17 cellular contexts compared by ENCODE assay signal in the genomic region with DNA sequence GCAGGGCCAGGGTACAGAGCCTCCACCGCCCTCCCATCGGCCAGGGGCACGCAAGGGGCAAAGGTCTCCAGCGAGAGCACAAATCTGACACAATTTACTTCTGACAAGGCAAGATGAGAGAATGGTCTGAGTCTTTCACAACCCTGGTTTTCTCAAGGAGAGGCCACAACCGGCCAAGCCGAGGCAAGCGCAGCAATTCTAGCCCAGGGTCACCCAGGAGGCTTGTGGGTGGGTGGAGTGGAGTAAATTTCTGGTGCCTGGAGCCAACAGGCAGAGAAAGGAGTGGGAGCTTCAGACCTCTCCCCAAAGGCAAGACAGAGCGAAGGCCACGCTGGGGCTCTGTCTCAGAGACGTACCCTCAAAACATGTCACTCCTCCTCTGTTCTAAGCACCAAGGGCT. TPM values are rescaled to one million over a fixed set of nuclear protein-coding genes. Genes with fewer than 3 reads are reported as not detected.
A peak's percentile ranks its signal among the peaks of the same experiment; 100 is the strongest.
DNase-seq lines count a peak whose midpoint lies in the region; ATAC-seq and TF ChIP-seq lines count a peak whose summit lies in the region.
"Had no signal": no experiment of that assay in that cellular context is flagged by ENCODE, and none has a peak within 500 bp of the region (broad histone marks: within the 10 kb centered on the region; RNA-seq: fewer than 3 reads in every experiment).

No MANE protein-coding gene starts in this region.

- WGBS in prostate gland: 63% methylated on average over 10 of the region's 10 CpGs
- 88% methylated on average over 6 to 10 of the region's 10 CpGs for WGBS in upper lobe of left lung, 2 donors

- DNase-seq in T-cell (no peak), prostate gland (ENCODE audit: low spot score) (no peak), upper lobe of left lung (no peak), middle frontal gyrus (ENCODE audit: extremely low spot score, low spot score) (no peak), T-helper 2 cell (no peak), DMS153 treated with DMSO at 0.1 percent for 48 hours (lab: John Stamatoyannopoulos, UW; ENCODE audit: unreplicated experiment) (no peak)
- no peak for DNase-seq in effector memory CD8-positive, alpha-beta T cell
- DNase-seq: NCI-H1092; stimulated activated CD4-positive, alpha-beta T cell treated with anti-CD3 and anti-CD28 coated beads, Interleukin-4, amount 100 ng/mL, for 4 hours; T-helper 9 cell had no signal

- H3K4me1 Mint-ChIP-seq in T-cell: peaks cover 35 to 54% (median 37%) of the 10 kb centered on the region in 3 donors
- peaks cover 33 to 35% of the 10 kb centered on the region in 2 donors for H3K4me1 Mint-ChIP-seq in effector memory CD8-positive, alpha-beta T cell (ENCODE audit: low read depth in 2 of 2)

- TF ChIP-seq POLR2A in prostate gland (IDR thresholded peaks at IDR 0.05) (no peak), upper lobe of left lung (IDR thresholded peaks at IDR 0.05) (no peak)

- H3K4me1 ChIP-seq in DOHH2 (ENCODE audit: control insufficient read depth, low read length) (peaks cover 99% of the 10 kb centered on the region), prostate gland (replicated peaks) (peaks cover 16% of the 10 kb centered on the region), upper lobe of left lung (peaks cover 0 to 15% (median 8%) of the 10 kb centered on the region in 4 donors)

- peak overlapping the region; percentile 78 for H3K4me3 ChIP-seq in DOHH2 (ENCODE audit: low read length)
- H3K4me3 ChIP-seq in prostate gland: peak overlapping the region in 1 of 2 donors; percentile 7
- H3K4me3 ChIP-seq in upper lobe of left lung: no peak overlapping the region

- H3F3A ChIP-seq in DOHH2 (ENCODE audit: control insufficient read depth, insufficient read depth): peaks cover 34% of the 10 kb centered on the region

- no peak for ATAC-seq in T-cell (replicated peaks in 1 of 4)
- ATAC-seq in effector memory CD8-positive, alpha-beta T cell (replicated peaks): no peak
- ATAC-seq in upper lobe of left lung (ENCODE audit: low FRiP score in 2 of 2): no peak
- ATAC-seq: HCT116, right cardiac atrium had no signal

- H3K36me3 ChIP-seq in DOHH2 (ENCODE audit: control insufficient read depth, low read length) (peaks cover 66% of the 10 kb centered on the region), prostate gland (no peaks in the 10 kb centered on the region), upper lobe of left lung (peaks cover 29 to 61% (median 42%) of the 10 kb centered on the region in 4 donors)

- H3K27ac ChIP-seq in DOHH2 (ENCODE audit: low read depth, low read length) (peak overlapping the region; percentile 98), prostate gland (peak overlapping the region; percentile 63 to 79), upper lobe of left lung (no peak overlapping the region)

- peak overlapping the region; percentile 94 for H3K27ac Mint-ChIP-seq in T-cell
- H3K27ac Mint-ChIP-seq in effector memory CD8-positive, alpha-beta T cell: peak overlapping the region; percentile 96 to 97
- H3K27ac Mint-ChIP-seq: dendritic cell treated with granulocyte-macrophage colony-stimulating factor and Interleukin-4, amounts not matched to agents 40 ng/mL and 50 ng/mL, for 4 days had no signal

- H4K20me1 ChIP-seq in DOHH2 (ENCODE audit: control insufficient read depth, insufficient read depth, low read depth, low read length): no peaks in the 10 kb centered on the region

- H3K9me3 ChIP-seq in DOHH2 (ENCODE audit: control insufficient read depth, insufficient read depth, low read length) (no peaks in the 10 kb centered on the region), prostate gland (no peaks in the 10 kb centered on the region), upper lobe of left lung (no peaks in the 10 kb centered on the region)

- H3K9me3 Mint-ChIP-seq in T-cell: no peaks in the 10 kb centered on the region
- H3K9me3 Mint-ChIP-seq in effector memory CD8-positive, alpha-beta T cell: no peaks in the 10 kb centered on the region
- H3K9me3 Mint-ChIP-seq: dendritic cell treated with granulocyte-macrophage colony-stimulating factor and Interleukin-4, amounts not matched to agents 40 ng/mL and 50 ng/mL, for 4 days had no signal

- peaks cover 58% of the 10 kb centered on the region for H3K79me2 ChIP-seq in DOHH2 (ENCODE audit: control insufficient read depth, low read length)

- TF ChIP-seq CTCF in DOHH2 (IDR thresholded peaks at IDR 0.05; ENCODE audit: low read depth, low read length, poor library complexity, severe bottlenecking) (no peak), prostate gland (IDR thresholded peaks at IDR 0.05) (no peak), upper lobe of left lung (IDR thresholded peaks at IDR 0.05) (no peak)

- no peak for TF ChIP-seq EP300 in upper lobe of left lung (IDR thresholded peaks at IDR 0.05)

- POLR2A ChIA-PET in T-cell (lab: Charles Lee): interaction anchor here in 1 of 2 donors (0.6 kb wide), 1 partner anchor 47 kb away, joined by 4 read pairs; no protein-coding TSS in a partner anchor

- H3K4me2 ChIP-seq in DOHH2 (ENCODE audit: low read length): peak overlapping the region; percentile 75

- intact Hi-C loops in prostate gland (cut with DNase I): no loop called here

- H3K27me3 Mint-ChIP-seq in T-cell: no peaks in the 10 kb centered on the region
- no peaks in the 10 kb centered on the region for H3K27me3 Mint-ChIP-seq in effector memory CD8-positive, alpha-beta T cell

- H3K27me3 ChIP-seq in DOHH2 (ENCODE audit: control insufficient read depth, low read length): no peaks in the 10 kb centered on the region
- no peaks in the 10 kb centered on the region for H3K27me3 ChIP-seq in prostate gland (replicated peaks; ENCODE audit: insufficient read depth)
- H3K27me3 ChIP-seq in upper lobe of left lung: no peaks in the 10 kb centered on the region

- CTCF ChIA-PET in T-cell (lab: Charles Lee): no interaction called here

- H3K36me3 Mint-ChIP-seq in T-cell: peaks cover 11% of the 10 kb centered on the region
- peaks cover 63% of the 10 kb centered on the region for H3K36me3 Mint-ChIP-seq in effector memory CD8-positive, alpha-beta T cell (ENCODE audit: insufficient read depth)

- no peaks in the 10 kb centered on the region for H3K9me2 ChIP-seq in DOHH2 (replicated peaks; ENCODE audit: control insufficient read depth, low read length)

- H3K4me3 Mint-ChIP-seq in T-cell: peak overlapping the region in 2 of 3 donors; percentile 67 to 87
- H3K4me3 Mint-ChIP-seq in effector memory CD8-positive, alpha-beta T cell: peak overlapping the region in 1 of 2 donors; percentile 53
- H3K4me3 Mint-ChIP-seq: dendritic cell treated with granulocyte-macrophage colony-stimulating factor and Interleukin-4, amounts not matched to agents 40 ng/mL and 50 ng/mL, for 4 days had no signal

RNA-seq across cellular contexts. Expression of gene LARGE2, which starts 9.3 kb away (rescaled TPM):
- total RNA-seq in T-cell: 1 to 10 TPM; 2.5 to 9.6 (median 5.1) TPM
- 10 to 100 TPM; 20.2 to 33.6 TPM for total RNA-seq in prostate gland
- total RNA-seq in upper lobe of left lung: 10 to 100 TPM in 1 of 6 donors, 1 to 10 TPM in 5; 4.3 to 10.6 (median 7.1) TPM
- total RNA-seq: fibroblast of villous mesenchyme, HT1080 had no signal

RNA-seq across cellular contexts. Expression of gene PEX16, which starts 14.1 kb away (rescaled TPM):
- 10 to 100 TPM; 49.4 to 87.5 (median 65.2) TPM for total RNA-seq in T-cell
- 10 to 100 TPM; 31.8 to 35.4 TPM for total RNA-seq in prostate gland
- total RNA-seq in upper lobe of left lung: 10 to 100 TPM; 22.9 to 43.0 (median 32.6) TPM

RNA-seq across cellular contexts. Expression of gene FREY1, which starts 24.7 kb away (rescaled TPM):
- total RNA-seq in T-cell (1 to 10 TPM; 2.5 to 6.8 (median 4.6) TPM), prostate gland (1 to 10 TPM in 1 of 2 donors, under 1 TPM in 1; 0.59 to 2.8 TPM), upper lobe of left lung (1 to 10 TPM in 3 of 6 donors, under 1 TPM in 1, not detected in 2; 0.60 to 3.2 (median 1.7) TPM)
- total RNA-seq: mucosa of gallbladder had no signal

RNA-seq across cellular contexts. Expression of gene MAPK8IP1, which starts 46.3 kb away (rescaled TPM):
- total RNA-seq in T-cell: 1 to 10 TPM in 4 of 5 donors, under 1 TPM in 1; 0.90 to 9.9 (median 1.8) TPM
- total RNA-seq in prostate gland: 10 to 100 TPM; 19.8 to 46.9 TPM
- 10 to 100 TPM in 1 of 6 donors, 1 to 10 TPM in 5; 2.1 to 16.0 (median 8.7) TPM for total RNA-seq in upper lobe of left lung

Comparison
In these comparisons a context has a peak if more than half of its experiments do, and no peak if none do; other contexts are left out.
1. H3K27ac ChIP-seq: peak in DOHH2 (single experiment) and prostate gland (2 of 2); none in upper lobe of left lung (0 of 4).